ENCODE assay signal across 10 cellular contexts in the genomic region with DNA sequence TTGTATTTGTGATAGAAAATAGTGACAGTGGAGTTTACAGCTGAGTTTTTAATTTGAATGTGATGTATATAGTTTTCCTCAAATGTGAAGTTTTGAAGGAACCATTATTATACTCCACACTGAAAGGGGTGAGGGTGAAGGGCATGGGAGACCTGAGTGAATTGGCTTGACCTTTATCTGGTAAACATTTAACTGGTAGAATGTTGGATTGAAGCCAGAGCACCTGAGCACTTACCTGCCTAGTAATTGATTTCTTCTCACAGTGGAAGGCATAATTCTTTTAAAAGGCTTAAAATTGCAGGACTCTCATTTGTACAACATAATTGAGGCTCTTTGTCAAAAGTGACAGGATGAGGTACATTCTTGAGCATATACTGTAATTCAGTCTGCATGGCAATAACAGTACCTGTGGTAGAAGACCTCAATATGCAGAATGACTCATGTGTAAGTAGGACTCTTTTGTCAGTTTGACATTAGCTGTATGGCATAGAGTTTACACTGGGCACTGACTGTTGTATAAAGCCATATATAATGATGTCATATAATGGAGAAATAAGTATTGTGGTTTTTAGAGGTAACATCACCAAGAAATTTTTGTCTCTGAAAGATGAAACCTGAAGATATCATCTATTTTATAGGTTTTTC.
DNase-seq lines count a peak whose midpoint lies in the region; ATAC-seq and TF ChIP-seq lines count a peak whose summit lies in the region.
"Had no signal": no experiment of that assay in that cellular context is flagged by ENCODE, and none has a peak within 500 bp of the region (broad histone marks: within the 10 kb centered on the region; RNA-seq: fewer than 3 reads in every experiment).

No MANE protein-coding gene starts in this region.

- H3K4me1 ChIP-seq in MM.1S (ENCODE audit: low read length) = no peaks in the 10 kb centered on the region

- no peaks in the 10 kb centered on the region for H3F3A ChIP-seq in MM.1S (ENCODE audit: insufficient read depth, low read length)

- ATAC-seq in GM19395 (IDR thresholded peaks at IDR 0.05; ENCODE audit: unreplicated experiment) (peak; percentile 83), HG03378 (IDR thresholded peaks at IDR 0.05; ENCODE audit: unreplicated experiment) (peak; percentile 93), SK-N-SH treated with all-trans-retinoic acid at 6 μM for 48 hours (peak; percentile 57)

- no peak overlapping the region for H3K4me2 ChIP-seq in MM.1S (ENCODE audit: low read depth, low read length)

- TF ChIP-seq CTCF in GM13977 (IDR thresholded peaks at IDR 0.05; ENCODE audit: extremely low read depth, insufficient read depth, missing control alignments) (no peak), MM.1S (IDR thresholded peaks at IDR 0.05; ENCODE audit: low read length) (no peak)

- DNase-seq in GM13977 (ENCODE audit: low spot score) (peak; percentile 10), medulla oblongata (ENCODE audit: extremely low spot score) (no peak), GOT3 (lab: John Stamatoyannopoulos, UW) (no peak), MM.1S (no peak)
- DNase-seq in stimulated activated CD4-positive, alpha-beta T cell treated with anti-CD3 and anti-CD28 coated beads, Interleukin-2, amount 100 ng/mL, for 48 hours = no peak
- DNase-seq: caudate nucleus, mesendoderm had no signal

- no peaks in the 10 kb centered on the region for H3K9me2 ChIP-seq in MM.1S (replicated peaks; ENCODE audit: insufficient read depth, low read length)

- H3K27me3 ChIP-seq in MM.1S (replicated peaks; ENCODE audit: insufficient read depth, low read length) = no peaks in the 10 kb centered on the region

- no peaks in the 10 kb centered on the region for H3K36me3 ChIP-seq in MM.1S (replicated peaks; ENCODE audit: insufficient read depth, low read length)

- H3K79me2 ChIP-seq in MM.1S (ENCODE audit: low read length) = no peaks in the 10 kb centered on the region

- in situ Hi-C loops in GM13977 (cut with MboI; ENCODE audit: low pct_unique_long_range_greater_than_20kb, low sequenced_read_pairs, unreplicated experiment) = no loop called here

- no peak overlapping the region for H3K9ac ChIP-seq in MM.1S (ENCODE audit: low read length)

- H3K27ac ChIP-seq in MM.1S (ENCODE audit: low read length) = no peak overlapping the region

- no peak overlapping the region for H3K4me3 ChIP-seq in MM.1S (ENCODE audit: low read length)

- no peaks in the 10 kb centered on the region for H3K9me3 ChIP-seq in MM.1S (replicated peaks; ENCODE audit: insufficient read depth, low read length)

- H2AFZ ChIP-seq in MM.1S (ENCODE audit: low read length) = no peak overlapping the region

- H4K20me1 ChIP-seq in MM.1S (ENCODE audit: insufficient read depth, low read length) = no peaks in the 10 kb centered on the region

TF ChIP-seq in SK-N-SH treated with all-trans-retinoic acid at 6 μM for 48 hours, 23 proteins besides CTCF, POLR2A, EP300 and RAD21:
- TF ChIP-seq TOX (CRISPR knock-in tag; IDR thresholded peaks at IDR 0.05; ENCODE audit: borderline replicate concordance) = peak; percentile 81; the same call in 1 of the 2 replicates
- TF ChIP-seq OSR1 (CRISPR knock-in tag; IDR thresholded peaks at IDR 0.05) = no peak
- TF ChIP-seq ZNF70 (CRISPR knock-in tag; IDR thresholded peaks at IDR 0.05) = no peak
- TF ChIP-seq, protein P1, sequence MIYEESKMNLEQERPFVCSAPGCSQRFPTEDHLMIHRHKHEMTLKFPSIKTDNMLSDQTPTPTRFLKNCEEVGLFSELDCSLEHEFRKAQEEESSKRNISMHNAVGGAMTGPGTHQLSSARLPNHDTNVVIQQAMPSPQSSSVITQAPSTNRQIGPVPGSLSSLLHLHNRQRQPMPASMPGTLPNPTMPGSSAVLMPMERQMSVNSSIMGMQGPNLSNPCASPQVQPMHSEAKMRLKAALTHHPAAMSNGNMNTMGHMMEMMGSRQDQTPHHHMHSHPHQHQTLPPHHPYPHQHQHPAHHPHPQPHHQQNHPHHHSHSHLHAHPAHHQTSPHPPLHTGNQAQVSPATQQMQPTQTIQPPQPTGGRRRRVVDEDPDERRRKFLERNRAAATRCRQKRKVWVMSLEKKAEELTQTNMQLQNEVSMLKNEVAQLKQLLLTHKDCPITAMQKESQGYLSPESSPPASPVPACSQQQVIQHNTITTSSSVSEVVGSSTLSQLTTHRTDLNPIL (CRISPR knock-in tag; IDR thresholded peaks at IDR 0.05; ENCODE audit: low read depth) = no peak
- peak; percentile 61 for TF ChIP-seq ISL1 (CRISPR knock-in tag; IDR thresholded peaks at IDR 0.05)
- TF ChIP-seq ESRRG (CRISPR knock-in tag; IDR thresholded peaks at IDR 0.05) = no peak
